ENCODE assay signal across 8 cellular contexts in genomic region chr2:32278476-32278853, GRCh38. TPM values are rescaled to one million over a fixed set of nuclear protein-coding genes. Genes with fewer than 3 reads are reported as not detected.
DNase-seq lines count a peak whose midpoint lies in the region; ATAC-seq, FAIRE-seq and TF ChIP-seq lines count a peak whose summit lies in the region.

No MANE protein-coding gene starts in this region.

- no peaks in the 10 kb centered on the region for H3K36me3 ChIP-seq in HAP-1 (replicated peaks)

- H3K27me3 ChIP-seq in HAP-1 (ENCODE audit: low read depth) (no peaks in the 10 kb centered on the region), right cardiac atrium (ENCODE audit: control insufficient read depth, insufficient read depth) (no peaks in the 10 kb centered on the region)

- WGBS in right cardiac atrium, result 18% methylated on average over 6 of the region's 6 CpGs

- in situ Hi-C loops in HAP-1 (cut with MboI; ENCODE audit: low sequenced_read_pairs), result no loop called here

- peak overlapping the region; percentile 93 for H3K4me3 ChIP-seq in HAP-1
- peak overlapping the region; percentile 99 for H3K4me3 ChIP-seq in WI38 (ENCODE audit: low read depth, low read length)
- peak overlapping the region; percentile 97 for H3K4me3 ChIP-seq in right cardiac atrium (ENCODE audit: low read length)
- H3K4me3 ChIP-seq in skin epidermis, result peak overlapping the region; percentile 66 to 100 (median 90)

- peaks cover 5% of the 10 kb centered on the region for H3K4me1 ChIP-seq in HAP-1
- H3K4me1 ChIP-seq in right cardiac atrium (ENCODE audit: control insufficient read depth, insufficient read depth, low read length), result no peaks in the 10 kb centered on the region

- FAIRE-seq in GM12891 (lab: Jason Lieb, UNC), result no peak

- ATAC-seq in right cardiac atrium (no peak), HG03469 (IDR thresholded peaks at IDR 0.05; ENCODE audit: unreplicated experiment) (no peak)

- intact Hi-C loops in right cardiac atrium (cut with DNase I), result no loop called here

- TF ChIP-seq CTCF in WI38 (IDR thresholded peaks at IDR 0.05; ENCODE audit: low read depth, low read length), result no peak

- no peak for TF ChIP-seq POLR2A in GM12891 (IDR thresholded peaks at IDR 0.05; ENCODE audit: low read depth, low read length)

- H3K9me3 ChIP-seq in HAP-1 (no peaks in the 10 kb centered on the region), right cardiac atrium (ENCODE audit: control insufficient read depth, low read length) (no peaks in the 10 kb centered on the region)

- DNase-seq in HAP-1 (ENCODE audit: low spot score in 2 of 2), result no peak
- DNase-seq in right cardiac atrium, result no peak
- DNase-seq in cerebellum (ENCODE audit: low spot score), result no peak
- DNase-seq in NCI-H526 (lab: John Stamatoyannopoulos, UW), result no peak
- no peak for DNase-seq in GM12891 (ENCODE audit: insufficient read length, low spot score)

- H3K27ac ChIP-seq in right cardiac atrium (ENCODE audit: low read length), result peak overlapping the region; percentile 57
- peak overlapping the region in 20 of 21 experiments; percentile 75 to 99 (median 92) for H3K27ac ChIP-seq in skin epidermis

TF ChIP-seq in GM12891, 5 proteins besides CTCF, POLR2A, EP300 and RAD21:
- TF ChIP-seq POLR2AphosphoS5 (IDR thresholded peaks at IDR 0.05; ENCODE audit: low read depth, low read length), result no peak
- no peak for TF ChIP-seq SPI1 (IDR thresholded peaks at IDR 0.05; ENCODE audit: low read depth, low read length)
- no peak for TF ChIP-seq TAF1 (IDR thresholded peaks at IDR 0.05; ENCODE audit: low read depth, low read length)
- TF ChIP-seq POU2F2 (IDR thresholded peaks at IDR 0.05; ENCODE audit: low read depth, low read length), result no peak
- TF ChIP-seq PAX5 (IDR thresholded peaks at IDR 0.05; ENCODE audit: insufficient read depth, low read length, severe bottlenecking), result no peak

RNA-seq across cellular contexts. Expression of gene YIPF4, which starts 0.8 kb away (rescaled TPM):
- total RNA-seq in right cardiac atrium (10 to 100 TPM; 52.6 to 60.8 (median 53.3) TPM), cerebellum (24.1 TPM)
- 30.8 TPM for polyA plus RNA-seq in right cardiac atrium
- 17.4 TPM for polyA plus RNA-seq in GM12891 (2012; ENCODE audit: low read depth, missing spikeins)

RNA-seq across cellular contexts. Expression of gene NLRC4, which starts 13.8 kb away (rescaled TPM):
- total RNA-seq in right cardiac atrium, result 1 to 10 TPM; 1.3 to 1.9 (median 1.7) TPM
- polyA plus RNA-seq in right cardiac atrium, result 0.41 TPM
- total RNA-seq in cerebellum, result 0.36 TPM
- 0.67 TPM for polyA plus RNA-seq in GM12891 (2012; ENCODE audit: low read depth, missing spikeins)
